Comparison of ENCODE assay signal across 8 cellular contexts in genomic region chr7:157386979-157387800, GRCh38. TPM values are rescaled to one million over a fixed set of nuclear protein-coding genes. Genes with fewer than 3 reads are reported as not detected.
DNase-seq lines count a peak whose midpoint lies in the region; ATAC-seq and TF ChIP-seq lines count a peak whose summit lies in the region.

No MANE protein-coding gene starts in this region.

- H3K27me3 Mint-ChIP-seq in memory B cell = no peaks in the 10 kb centered on the region

- peaks cover 7% of the 10 kb centered on the region for H3K4me1 Mint-ChIP-seq in memory B cell

- peak; percentile 67 to 94 (median 87) for TF ChIP-seq CTCF in dorsolateral prefrontal cortex (IDR thresholded peaks at IDR 0.05 in 54 of 56, conservative IDR thresholded peaks at IDR 0.05 in 2 of 56; ENCODE audit: low read depth in 1 of 56, partially characterized antibody in 56 of 56)

- intact Hi-C loops in dorsolateral prefrontal cortex (cut with DNase I) = no loop called here

- H3K36me3 Mint-ChIP-seq in memory B cell = peaks cover 12% of the 10 kb centered on the region

- H3K4me3 ChIP-seq in dorsolateral prefrontal cortex = peak overlapping the region in 2 of 59 donors; percentile 13 to 16

- ATAC-seq in GM18873 (IDR thresholded peaks at IDR 0.05; ENCODE audit: low FRiP score, unreplicated experiment) = peak; percentile 84
- peak; percentile 90 for ATAC-seq in HG03175 (IDR thresholded peaks at IDR 0.05; ENCODE audit: unreplicated experiment)
- peak; percentile 98 for ATAC-seq in memory B cell (ENCODE audit: low read depth)

- H3K4me3 Mint-ChIP-seq in memory B cell = no peak overlapping the region

- H3K27ac Mint-ChIP-seq in memory B cell = peak overlapping the region; percentile 84

- peak; percentile 81 for DNase-seq in Ammon's horn (ENCODE audit: low spot score)
- DNase-seq in NCI-H524 (lab: John Stamatoyannopoulos, UW) = peak; percentile 46 to 69
- peak; percentile 70 to 84 for DNase-seq in activated CD4-positive, alpha-beta T cell treated with anti-CD3 and anti-CD28 coated beads, Interleukin-2, amount 50 U/mL, for 24 hours (ENCODE audit: low read depth in 1 of 2, low spot score in 1 of 2)
- peak; percentile 46 to 91 (median 76) for DNase-seq in dorsolateral prefrontal cortex
- DNase-seq in memory B cell (ENCODE audit: low spot score in 2 of 2) = peak; percentile 80 to 85
- peak; percentile 54 to 73 for DNase-seq in stimulated activated CD8-positive, alpha-beta memory T cell treated with anti-CD3 and anti-CD28 coated beads, Interleukin-15, amount 100 ng/mL, for 4 hours (ENCODE audit: low read depth in 2 of 2)

- no peaks in the 10 kb centered on the region for H3K27me3 ChIP-seq in dorsolateral prefrontal cortex

- peak overlapping the region in 20 of 59 donors; percentile 1 to 68 (median 30) for H3K27ac ChIP-seq in dorsolateral prefrontal cortex

- H3K9me3 Mint-ChIP-seq in memory B cell = no peaks in the 10 kb centered on the region

RNA-seq across cellular contexts. Expression of gene DNAJB6, which starts 50.4 kb away (rescaled TPM):
- total RNA-seq in dorsolateral prefrontal cortex = 100 to 1,000 TPM; 103 to 250 (median 160) TPM
